In genomic region chr5:132310141-132310834, GRCh38 we compare ENCODE assay signal across 21 cellular contexts. TPM values are rescaled to one million over a fixed set of nuclear protein-coding genes. Genes with fewer than 3 reads are reported as not detected.
DNase-seq lines count a peak whose midpoint lies in the region; ATAC-seq, FAIRE-seq and TF ChIP-seq lines count a peak whose summit lies in the region.
"Had no signal": no experiment of that assay in that cellular context is flagged by ENCODE, and none has a peak within 500 bp of the region (broad histone marks: within the 10 kb centered on the region; RNA-seq: fewer than 3 reads in every experiment).

No MANE protein-coding gene starts in this region.

- H3K27me3 ChIP-seq in K562 (ENCODE audit: control insufficient read depth in 2 of 2, insufficient read depth in 2 of 2, low read length in 2 of 2) = no peaks in the 10 kb centered on the region
- H3K27me3 ChIP-seq: foreskin keratinocyte, upper lobe of left lung had no signal

- TF ChIP-seq RAD21 in K562 (CRISPR knock-in tag; conservative IDR thresholded peaks at IDR 0.05 in 1 of 2, IDR thresholded peaks at IDR 0.05 in 1 of 2) = no peak

- TF ChIP-seq EP300 in K562 (IDR thresholded peaks at IDR 0.05; ENCODE audit: low read length) = no peak

- FAIRE-seq in K562 (lab: Jason Lieb, UNC) = peak; percentile 59
- FAIRE-seq: endometrium, TTC549 had no signal

- no peak for TF ChIP-seq POLR2A in K562 (conservative IDR thresholded peaks at IDR 0.05)

- H3K4me3 ChIP-seq in K562 = no peak overlapping the region
- H3K4me3 ChIP-seq: GM23338, upper lobe of left lung had no signal

- in situ Hi-C loops in K562 (cut with MboI) = no loop called here

- peak; percentile 33 for ATAC-seq in K562
- peak; percentile 26 for ATAC-seq in left ventricle myocardium superior
- no peak for ATAC-seq in stimulated activated naive CD8-positive, alpha-beta T cell treated with anti-CD3 and anti-CD28 coated beads, Interleukin-15, Interleukin-2, amounts not matched to agents 100 U/mL and 50 U/mL, for 24 hours
- ATAC-seq in HG02571 (IDR thresholded peaks at IDR 0.05; ENCODE audit: unreplicated experiment) = no peak
- ATAC-seq: activated CD4-positive, alpha-beta T cell treated with anti-CD3 and anti-CD28 coated beads for 36 hours; foreskin keratinocyte; GM23338; naive thymus-derived CD4-positive, alpha-beta T cell; SK-N-SH treated with all-trans-retinoic acid at 6 μM for 48 hours; stimulated activated naive B cell treated with anti-CD40 and anti-IgM and Interleukin-4, amounts not matched to agents 10 μg/mL and 1 μg/mL and 100 μg/mL, for 72 hours had no signal

- H2AFZ ChIP-seq in K562 (ENCODE audit: low read depth, low read length) = peak overlapping the region; percentile 57; the same call in 1 of the 2 replicates
- H2AFZ ChIP-seq: GM23338 had no signal

- no peaks in the 10 kb centered on the region for H4K20me1 ChIP-seq in K562 (replicated peaks; ENCODE audit: control insufficient read depth, insufficient read depth, low read length)

- H3K4me2 ChIP-seq in K562 (ENCODE audit: insufficient read depth, low read length) = no peak overlapping the region
- H3K4me2 ChIP-seq: GM23338 had no signal

- H3K9me1 ChIP-seq in K562 (ENCODE audit: control insufficient read depth, insufficient read depth, low read length) = peaks cover 5% of the 10 kb centered on the region

- peak overlapping the region; percentile 24 to 32; a peak in 1 of 4 replicates for H3K9ac ChIP-seq in K562 (ENCODE audit: insufficient read depth in 1 of 2, low read depth in 2 of 2, low read length in 2 of 2)

- POLR2A ChIA-PET in K562 (lab: Yijun Ruan, JAX) (interaction anchor here (0.6 to 1.5 kb wide), 6 partner anchors 8 to 86 kb away, joined by 3 to 10 read pairs (median 3); partner anchors contain the start of gene SLC22A4), GM10248 (lab: Yijun Ruan, JAX) (no interaction called here)

- intact Hi-C loops in K562 (cut with micrococcal nuclease) = no loop called here
- intact Hi-C loops in left ventricle myocardium superior (cut with micrococcal nuclease) = no loop called here

- no TSS peak for BruUV-seq in K562 (replicated peaks; lab: Mats Ljungman, UMichigan)

- H3K9me3 ChIP-seq in K562 (replicated peaks; ENCODE audit: control insufficient read depth, insufficient read depth, low read depth, low read length) = no peaks in the 10 kb centered on the region
- H3K9me3 ChIP-seq: upper lobe of left lung had no signal

- peaks cover 53 to 63% of the 10 kb centered on the region in 2 experiments for H3K4me1 ChIP-seq in K562 (replicated peaks in 1 of 2; ENCODE audit: control insufficient read depth in 2 of 2, insufficient read depth in 2 of 2, low read length in 2 of 2)
- H3K4me1 ChIP-seq: foreskin keratinocyte had no signal

- peak overlapping the region; percentile 37; the same call in 1 of the 3 replicates for H3K27ac ChIP-seq in K562 (ENCODE audit: extremely low read depth, low read depth, low read length)
- H3K27ac ChIP-seq: foreskin keratinocyte, upper lobe of left lung had no signal

- CTCF ChIA-PET in K562 (lab: Yijun Ruan, JAX; ENCODE audit: low intra/inter-chr PET ratio) = no interaction called here
- CTCF ChIA-PET in GM10248 (lab: Yijun Ruan, JAX) = interaction anchor here (0.9 to 2.3 kb wide), 4 partner anchors 9 to 73 kb away, joined by 3 to 7 read pairs (median 4); no protein-coding TSS in a partner anchor

- TF ChIP-seq CTCF in K562 (IDR thresholded peaks at IDR 0.05 in 2 of 3, conservative IDR thresholded peaks at IDR 0.05 in 1 of 3; ENCODE audit: insufficient read depth in 2 of 3, low read depth in 1 of 3, low read length in 3 of 3) (no peak), GM10248 (IDR thresholded peaks at IDR 0.05; ENCODE audit: control extremely low read depth, extremely low read depth, low read depth, missing control alignments) (no peak)

- H3K79me2 ChIP-seq in K562 (ENCODE audit: control insufficient read depth, insufficient read depth, low read length) = peaks cover 29% of the 10 kb centered on the region

- DNase-seq in Ammon's horn (ENCODE audit: low spot score) = peak; percentile 54
- peak in 1 of 4 experiments; percentile 62 for DNase-seq in K562 (ENCODE audit: extremely low read depth in 1 of 4, low spot score in 3 of 4)
- DNase-seq in left ventricle myocardium superior = no peak
- DNase-seq in pons (ENCODE audit: low spot score) = peak; percentile 76
- DNase-seq in stimulated activated naive CD8-positive, alpha-beta T cell treated with anti-CD3 and anti-CD28 coated beads, Interleukin-15, Interleukin-2, amounts not matched to agents 100 U/mL and 50 U/mL, for 24 hours = no peak
- no peak for DNase-seq in DMS 273 (lab: John Stamatoyannopoulos, UW; ENCODE audit: unreplicated experiment)
- DNase-seq in GM10248 (ENCODE audit: extremely low spot score) = no peak
- DNase-seq: activated CD4-positive, alpha-beta T cell treated with anti-CD3 and anti-CD28 coated beads for 36 hours; activated CD8-positive, alpha-beta memory T cell treated with anti-CD3 and anti-CD28 coated beads, Interleukin-2, amount 50 U/mL, for 48 hours; activated gamma-delta T cell; foreskin keratinocyte; naive thymus-derived CD4-positive, alpha-beta T cell; NCI-H146; NCI-H2227 treated with DMSO at 0.1 percent for 48 hours; stimulated activated naive B cell treated with anti-CD40 and anti-IgM and Interleukin-4, amounts not matched to agents 10 μg/mL and 1 μg/mL and 100 μg/mL, for 72 hours; upper lobe of left lung had no signal

- H3K36me3 ChIP-seq in K562 (ENCODE audit: control insufficient read depth, insufficient read depth, low read length) = peaks cover 39% of the 10 kb centered on the region
- H3K36me3 ChIP-seq: upper lobe of left lung had no signal

- WGBS in K562 (ENCODE audit: insufficient coverage, low coverage, missing lambda C conversion rate) = 38% methylated on average over 11 of the region's 11 CpGs

TF ChIP-seq in K562, 482 proteins besides CTCF, POLR2A, EP300 and RAD21 (continues in another document):
- TF ChIP-seq GABPA (tag; conservative IDR thresholded peaks at IDR 0.05; ENCODE audit: low read depth) = peak; percentile 35; the same call in 1 of the 2 replicates

RNA-seq across cellular contexts. Expression of gene SLC22A4, which starts 16.1 kb away (rescaled TPM):
- total RNA-seq in K562 (2011; cell fraction: chromatin; rRNA removed; ENCODE audit: low replicate concordance) = 10.8 and 13.1 TPM in 2 replicates
- total RNA-seq in K562 (2011; cell fraction: nucleolus; rRNA removed) = 15.8 and 21.3 TPM in 2 replicates
- 10.2 and 12.6 TPM in 2 replicates for total RNA-seq in K562 (2011; cell fraction: nucleoplasm; rRNA removed)
- total RNA-seq in K562 (2014; rRNA removed) (6.5 and 7.9 TPM in 2 replicates), K562 (2014; rRNA removed; fragmentation: Illumina TruSeq; extraction: Trizol) (5.7 and 6.2 TPM in 2 replicates), K562 (2015; rRNA removed; fragmentation: Illumina TruSeq; extraction: Trizol) (4.5 and 4.8 TPM in 2 replicates), K562 (2021) (7.6 and 9.6 TPM in 2 replicates), left ventricle myocardium superior (1.6 TPM)
- polyA plus RNA-seq in K562 (2011; rRNA removed) (5.2 and 9.5 TPM in 2 replicates), K562 (2014; fragmentation: Illumina TruSeq; extraction: Trizol) (5.8 and 6.1 TPM in 2 replicates), K562 (2014; fragmentation: Nextera tagmentation; extraction: Ambion mirVana) (1 to 10 TPM; 2.7 to 2.9 TPM), K562 (2014; rRNA removed) (6.0 and 7.0 TPM in 2 replicates)
- polyA plus RNA-seq in K562 (2011; cell fraction: cytosol; rRNA removed) = 3.8 and 8.4 TPM in 2 replicates
- polyA plus RNA-seq in K562 (2011; cell fraction: nucleus; rRNA removed) = 9.1 and 22.6 TPM in 2 replicates
- 1.1 and 2.8 TPM in 2 replicates for polyA plus RNA-seq in K562 (2012)
- 4.2 and 9.2 TPM in 2 replicates for polyA minus RNA-seq in K562 (2011; rRNA and poly(A)+ RNA removed)
- polyA minus RNA-seq in K562 (2011; cell fraction: cytosol; rRNA and poly(A)+ RNA removed) = 4.4 and 7.5 TPM in 2 replicates
- polyA minus RNA-seq in K562 (2011; cell fraction: nucleus; rRNA and poly(A)+ RNA removed) = 7.0 and 13.3 TPM in 2 replicates
- polyA plus RNA-seq: naive thymus-derived CD4-positive, alpha-beta T cell had no signal

RNA-seq across cellular contexts. Expression of gene PDLIM4, which starts 52.8 kb away (rescaled TPM):
- 15.3 and 55.6 TPM in 2 replicates for total RNA-seq in K562 (2011; cell fraction: chromatin; rRNA removed; ENCODE audit: low replicate concordance)
- 40.3 and 43.7 TPM in 2 replicates for total RNA-seq in K562 (2011; cell fraction: nucleolus; rRNA removed)
- 22.2 and 23.8 TPM in 2 replicates for total RNA-seq in K562 (2011; cell fraction: nucleoplasm; rRNA removed)
- 13.1 and 22.8 TPM in 2 replicates for total RNA-seq in K562 (2014; rRNA removed)
- 3.5 and 4.5 TPM in 2 replicates for total RNA-seq in K562 (2014; rRNA removed; fragmentation: Illumina TruSeq; extraction: Trizol)
- total RNA-seq in K562 (2015; rRNA removed; fragmentation: Illumina TruSeq; extraction: Trizol) = 12.1 and 12.3 TPM in 2 replicates
- total RNA-seq in K562 (2021) = 31.5 and 32.8 TPM in 2 replicates
- 13.6 and 17.2 TPM in 2 replicates for polyA plus RNA-seq in K562 (2011; rRNA removed)
- 29.6 and 178 TPM in 2 replicates for polyA plus RNA-seq in K562 (2011; cell fraction: cytosol; rRNA removed)
- 34.4 and 101 TPM in 2 replicates for polyA plus RNA-seq in K562 (2011; cell fraction: nucleus; rRNA removed)
- 25.0 and 31.0 TPM in 2 replicates for polyA plus RNA-seq in K562 (2012)
- 28.9 and 44.6 TPM in 2 replicates for polyA plus RNA-seq in K562 (2014; fragmentation: Illumina TruSeq; extraction: Trizol)
- under 1 TPM; 0.28 to 0.73 TPM for polyA plus RNA-seq in K562 (2014; fragmentation: Nextera tagmentation; extraction: Ambion mirVana)
- 14.0 and 21.3 TPM in 2 replicates for polyA plus RNA-seq in K562 (2014; rRNA removed)
- polyA minus RNA-seq in K562 (2011; rRNA and poly(A)+ RNA removed) = 3.7 and 7.8 TPM in 2 replicates
- 29.4 and 30.8 TPM in 2 replicates for polyA minus RNA-seq in K562 (2011; cell fraction: cytosol; rRNA and poly(A)+ RNA removed)
- polyA minus RNA-seq in K562 (2011; cell fraction: nucleus; rRNA and poly(A)+ RNA removed) = 19.0 and 26.5 TPM in 2 replicates
- 3.8 TPM for total RNA-seq in left ventricle myocardium superior
- polyA plus RNA-seq: naive thymus-derived CD4-positive, alpha-beta T cell had no signal

RNA-seq across cellular contexts. Expression of gene SLC22A5, which starts 59.2 kb away (rescaled TPM):
- 50.2 and 52.9 TPM in 2 replicates for total RNA-seq in K562 (2011; cell fraction: chromatin; rRNA removed; ENCODE audit: low replicate concordance)
- total RNA-seq in K562 (2011; cell fraction: nucleolus; rRNA removed) = 43.7 and 56.8 TPM in 2 replicates
- 53.5 and 62.8 TPM in 2 replicates for total RNA-seq in K562 (2011; cell fraction: nucleoplasm; rRNA removed)
- 7.0 and 9.9 TPM in 2 replicates for total RNA-seq in K562 (2014; rRNA removed)
- 7.3 and 8.3 TPM in 2 replicates for total RNA-seq in K562 (2014; rRNA removed; fragmentation: Illumina TruSeq; extraction: Trizol)
- 6.3 and 6.9 TPM in 2 replicates for total RNA-seq in K562 (2015; rRNA removed; fragmentation: Illumina TruSeq; extraction: Trizol)
- total RNA-seq in K562 (2021) = 11.5 and 13.3 TPM in 2 replicates
- 16.6 and 18.9 TPM in 2 replicates for polyA plus RNA-seq in K562 (2011; rRNA removed)
- polyA plus RNA-seq in K562 (2011; cell fraction: cytosol; rRNA removed) = 19.7 and 24.6 TPM in 2 replicates
- 77.0 and 105 TPM in 2 replicates for polyA plus RNA-seq in K562 (2011; cell fraction: nucleus; rRNA removed)
- polyA plus RNA-seq in K562 (2012) = 5.5 and 7.3 TPM in 2 replicates
- polyA plus RNA-seq in K562 (2014; fragmentation: Illumina TruSeq; extraction: Trizol) = 12.5 and 15.7 TPM in 2 replicates
- 1 to 10 TPM; 3.0 to 3.3 TPM for polyA plus RNA-seq in K562 (2014; fragmentation: Nextera tagmentation; extraction: Ambion mirVana)
- polyA plus RNA-seq in K562 (2014; rRNA removed) = 8.4 and 9.0 TPM in 2 replicates
- 15.8 TPM in 2 replicates for polyA minus RNA-seq in K562 (2011; rRNA and poly(A)+ RNA removed)
- 8.6 and 11.3 TPM in 2 replicates for polyA minus RNA-seq in K562 (2011; cell fraction: cytosol; rRNA and poly(A)+ RNA removed)
- 15.1 and 16.0 TPM in 2 replicates for polyA minus RNA-seq in K562 (2011; cell fraction: nucleus; rRNA and poly(A)+ RNA removed)
- 26.6 TPM for total RNA-seq in left ventricle myocardium superior

Comparison
In these comparisons a context has a peak if more than half of its experiments do, and no peak if none do; other contexts are left out.
1. DNase-seq: peak in Ammon's horn (single experiment) and pons (single experiment); none in left ventricle myocardium superior (single experiment), stimulated activated naive CD8-positive, alpha-beta T cell treated with anti-CD3 and anti-CD28 coated beads, Interleukin-15, Interleukin-2, amounts not matched to agents 100 U/mL and 50 U/mL, for 24 hours (single experiment), DMS 273 (single experiment) and GM10248 (single experiment).
2. ATAC-seq: peak in K562 (single experiment) and left ventricle myocardium superior (single experiment); none in stimulated activated naive CD8-positive, alpha-beta T cell treated with anti-CD3 and anti-CD28 coated beads, Interleukin-15, Interleukin-2, amounts not matched to agents 100 U/mL and 50 U/mL, for 24 hours (single experiment) and HG02571 (single experiment).